8 cellular contexts compared by ENCODE assay signal in genomic region chr1:36150296-36151132, GRCh38. TPM values are rescaled to one million over a fixed set of nuclear protein-coding genes. Genes with fewer than 3 reads are reported as not detected.
DNase-seq lines count a peak whose midpoint lies in the region; ATAC-seq lines count a peak whose summit lies in the region.

No MANE protein-coding gene starts in this region.

- H3K27ac Mint-ChIP-seq in activated CD4-positive, alpha-beta memory T cell treated with anti-CD3 and anti-CD28 coated beads, Interleukin-2, amount 10 ng/mL, durations not matched to agents 7 days and 5 days = peak overlapping the region; percentile 93

- DNase-seq in C1 segment of cervical spinal cord (lab: John Stamatoyannopoulos, UW) = peak in 12 of 14 donors; percentile 46 to 95 (median 76)
- peak; percentile 95 for DNase-seq in NCI-H774 (lab: John Stamatoyannopoulos, UW)
- DNase-seq in activated CD4-positive, alpha-beta memory T cell treated with anti-CD3 and anti-CD28 coated beads, Interleukin-2, amount 10 ng/mL, durations not matched to agents 7 days and 5 days = peak; percentile 87
- DNase-seq in effector CD4-positive, alpha-beta T cell = peak; percentile 61
- DNase-seq in lung microvascular endothelial cell (ENCODE audit: low read depth in 2 of 2) = peak; percentile 92 to 97
- DNase-seq in stimulated activated CD8-positive, alpha-beta memory T cell treated with anti-CD3 and anti-CD28 coated beads, Interleukin-12 subunit alpha, Interleukin-12 subunit beta, amount 100 ng/mL, for 4 hours (ENCODE audit: low read depth) = peak; percentile 58

- H3K4me3 Mint-ChIP-seq in activated CD4-positive, alpha-beta memory T cell treated with anti-CD3 and anti-CD28 coated beads, Interleukin-2, amount 10 ng/mL, durations not matched to agents 7 days and 5 days = peak overlapping the region; percentile 98

- ATAC-seq in GM19395 (IDR thresholded peaks at IDR 0.05; ENCODE audit: unreplicated experiment) (peak; percentile 44), HG03571 (IDR thresholded peaks at IDR 0.05; ENCODE audit: unreplicated experiment) (peak; percentile 45)

- no peaks in the 10 kb centered on the region for H3K27me3 Mint-ChIP-seq in activated CD4-positive, alpha-beta memory T cell treated with anti-CD3 and anti-CD28 coated beads, Interleukin-2, amount 10 ng/mL, durations not matched to agents 7 days and 5 days

- no peaks in the 10 kb centered on the region for H3K9me3 Mint-ChIP-seq in activated CD4-positive, alpha-beta memory T cell treated with anti-CD3 and anti-CD28 coated beads, Interleukin-2, amount 10 ng/mL, durations not matched to agents 7 days and 5 days

- POLR2A ChIA-PET in activated CD4-positive, alpha-beta memory T cell treated with anti-CD3 and anti-CD28 coated beads, Interleukin-2, amount 10 ng/mL, durations not matched to agents 7 days and 5 days (lab: Charles Lee) = interaction anchor here (0.6 to 6.2 kb wide), 18 partner anchors 11 to 236 kb away, joined by 3 to 193 read pairs (median 7); partner anchors contain the start of genes AGO3, EVA1B, SH3D21 and STK40

- CTCF ChIA-PET in activated CD4-positive, alpha-beta memory T cell treated with anti-CD3 and anti-CD28 coated beads, Interleukin-2, amount 10 ng/mL, durations not matched to agents 7 days and 5 days (lab: Charles Lee) = interaction anchor here (0.6 to 4.6 kb wide), 40 partner anchors 11 to 314 kb away, joined by 3 to 123 read pairs (median 5); partner anchors contain the start of genes EVA1B, LSM10, MRPS15 and SH3D21

- H3K36me3 Mint-ChIP-seq in activated CD4-positive, alpha-beta memory T cell treated with anti-CD3 and anti-CD28 coated beads, Interleukin-2, amount 10 ng/mL, durations not matched to agents 7 days and 5 days (ENCODE audit: low read depth) = peaks cover 18% of the 10 kb centered on the region

- peaks cover 71% of the 10 kb centered on the region for H3K4me1 Mint-ChIP-seq in activated CD4-positive, alpha-beta memory T cell treated with anti-CD3 and anti-CD28 coated beads, Interleukin-2, amount 10 ng/mL, durations not matched to agents 7 days and 5 days

RNA-seq across cellular contexts. Expression of gene TRAPPC3, which starts 1.2 kb away (rescaled TPM):
- total RNA-seq in activated CD4-positive, alpha-beta memory T cell treated with anti-CD3 and anti-CD28 coated beads, Interleukin-2, amount 10 ng/mL, durations not matched to agents 7 days and 5 days = 10 to 100 TPM; 57.2 to 58.4 TPM
- total RNA-seq in lung microvascular endothelial cell = 72.1 and 85.3 TPM in 2 replicates

RNA-seq across cellular contexts. Expression of gene MAP7D1, which starts 5.4 kb away (rescaled TPM):
- total RNA-seq in activated CD4-positive, alpha-beta memory T cell treated with anti-CD3 and anti-CD28 coated beads, Interleukin-2, amount 10 ng/mL, durations not matched to agents 7 days and 5 days = 100 to 1,000 TPM; 215 to 221 TPM
- total RNA-seq in lung microvascular endothelial cell = 42.7 and 44.2 TPM in 2 replicates

RNA-seq across cellular contexts. Expression of gene COL8A2, which starts 25.5 kb away (rescaled TPM):
- not detected for total RNA-seq in activated CD4-positive, alpha-beta memory T cell treated with anti-CD3 and anti-CD28 coated beads, Interleukin-2, amount 10 ng/mL, durations not matched to agents 7 days and 5 days
- 0.44 and 1.6 TPM in 2 replicates for total RNA-seq in lung microvascular endothelial cell

Comparison
In these comparisons a context has a peak if more than half of its experiments do, and no peak if none do; other contexts are left out.
1. Peak in every context shown above with its lines: DNase-seq and ATAC-seq.